ENCODE assay signal across 1 cellular context in genomic region chr5:181171782-181172181, GRCh38.
TF ChIP-seq lines count a peak whose summit lies in the region.

No MANE protein-coding gene starts in this region.

TF ChIP-seq in K562, 482 proteins besides CTCF, POLR2A, EP300 and RAD21:
- TF ChIP-seq SMAD4 (CRISPR knock-in tag; conservative IDR thresholded peaks at IDR 0.05) = no peak
- TF ChIP-seq, protein P1, sequence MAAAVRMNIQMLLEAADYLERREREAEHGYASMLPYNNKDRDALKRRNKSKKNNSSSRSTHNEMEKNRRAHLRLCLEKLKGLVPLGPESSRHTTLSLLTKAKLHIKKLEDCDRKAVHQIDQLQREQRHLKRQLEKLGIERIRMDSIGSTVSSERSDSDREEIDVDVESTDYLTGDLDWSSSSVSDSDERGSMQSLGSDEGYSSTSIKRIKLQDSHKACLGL (CRISPR knock-in tag; IDR thresholded peaks at IDR 0.05; ENCODE audit: borderline replicate concordance, poor library complexity, severe bottlenecking) = no peak
- TF ChIP-seq CC2D1A (IDR thresholded peaks at IDR 0.05) = no peak
- TF ChIP-seq NFIC (IDR thresholded peaks at IDR 0.05) = 0 out of 2 replicates have a peak, but pooled peaks have one; percentile 18
- TF ChIP-seq ZBTB17 (CRISPR knock-in tag; IDR thresholded peaks at IDR 0.05) = no peak
- TF ChIP-seq HNRNPUL1 (IDR thresholded peaks at IDR 0.05; ENCODE audit: low read length) = no peak
- no peak for TF ChIP-seq GATAD2B (IDR thresholded peaks at IDR 0.05; ENCODE audit: borderline replicate concordance)
- 0 out of 2 replicates have a peak, but pooled peaks have one; percentile 38 for TF ChIP-seq ZNF384 (IDR thresholded peaks at IDR 0.05; ENCODE audit: low read depth, low read length)
- TF ChIP-seq SMARCA4 (IDR thresholded peaks at IDR 0.05) = no peak
